ENCODE assay signal across 8 cellular contexts in the genomic region with DNA sequence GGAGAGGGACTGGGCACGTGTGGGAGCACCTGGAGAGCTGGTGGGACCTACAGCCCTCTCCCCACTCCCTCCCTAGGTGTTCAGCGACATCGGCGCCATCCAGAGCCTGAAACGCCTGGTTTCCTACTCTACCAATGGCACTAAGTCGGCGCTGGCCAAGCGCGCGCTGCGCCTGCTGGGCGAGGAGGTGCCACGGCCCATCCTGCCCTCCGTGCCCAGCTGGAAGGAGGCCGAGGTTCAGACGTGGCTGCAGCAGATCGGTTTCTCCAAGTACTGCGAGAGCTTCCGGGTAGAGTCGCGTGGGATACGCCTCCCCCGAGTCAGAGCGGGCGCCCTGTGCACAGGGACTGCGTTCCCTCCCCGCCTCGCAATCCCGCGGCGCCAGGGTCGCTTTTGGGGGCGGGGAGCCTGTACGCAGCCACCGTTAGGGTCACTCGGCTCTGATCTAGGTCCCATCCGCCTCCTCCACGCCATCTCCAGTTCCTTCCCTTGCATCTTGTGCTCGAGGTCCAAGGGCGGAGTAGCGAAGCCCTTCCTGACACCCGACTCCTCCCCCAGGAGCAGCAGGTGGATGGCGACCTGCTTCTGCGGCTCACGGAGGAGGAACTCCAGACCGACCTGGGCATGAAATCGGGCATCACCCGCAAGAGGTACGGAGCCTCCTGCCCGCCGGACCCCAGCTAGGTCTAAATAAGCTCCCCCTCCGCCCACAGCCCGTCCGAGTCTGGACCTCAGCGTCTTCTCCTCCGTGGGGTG. TPM values are rescaled to one million over a fixed set of nuclear protein-coding genes. Genes with fewer than 3 reads are reported as not detected.
DNase-seq lines count a peak whose midpoint lies in the region; ATAC-seq and TF ChIP-seq lines count a peak whose summit lies in the region.

No MANE protein-coding gene starts in this region.

- no peaks in the 10 kb centered on the region for H3K9me3 ChIP-seq in prostate gland
- no peaks in the 10 kb centered on the region for H3K9me3 ChIP-seq in aorta (ENCODE audit: control insufficient read depth, low read length)

- TF ChIP-seq CTCF in foreskin keratinocyte (conservative IDR thresholded peaks at IDR 0.05) = no peak
- TF ChIP-seq CTCF in prostate gland (IDR thresholded peaks at IDR 0.05) = no peak

- H3K27me3 ChIP-seq in foreskin keratinocyte = peaks cover 58% of the 10 kb centered on the region
- H3K27me3 ChIP-seq in prostate gland (replicated peaks; ENCODE audit: insufficient read depth) = no peaks in the 10 kb centered on the region
- no peaks in the 10 kb centered on the region for H3K27me3 ChIP-seq in aorta (ENCODE audit: control insufficient read depth in 1 of 2, insufficient read depth in 2 of 2, low read length in 1 of 2)

- H3K4me3 ChIP-seq in prostate gland (peak overlapping the region; percentile 40 to 46), aorta (ENCODE audit: low read length in 2 of 2) (no peak overlapping the region)

- peaks cover 0 to 6% of the 10 kb centered on the region in 2 donors for H3K36me3 ChIP-seq in prostate gland
- H3K36me3 ChIP-seq in aorta (ENCODE audit: control insufficient read depth in 1 of 2, insufficient read depth in 2 of 2, low read length in 1 of 2) = no peaks in the 10 kb centered on the region

- no peak overlapping the region for H3K27ac ChIP-seq in foreskin keratinocyte
- peak overlapping the region; percentile 39 to 76 for H3K27ac ChIP-seq in prostate gland
- H3K27ac ChIP-seq in aorta (ENCODE audit: low read depth in 1 of 2, low read length in 2 of 2) = no peak overlapping the region

- DNase-seq in NCI-H1436 (lab: John Stamatoyannopoulos, UW) (peak; percentile 75), NCI-H1436 treated with DMSO at 0.1 percent for 48 hours (lab: John Stamatoyannopoulos, UW) (no peak), MV-4-11 (lab: John Stamatoyannopoulos, UW) (peak; percentile 37), foreskin keratinocyte (no peak), prostate gland (ENCODE audit: low spot score) (peak; percentile 71), aorta (peak; percentile 77 to 81), NCI-H1930 (lab: John Stamatoyannopoulos, UW) (no peak)
- DNase-seq in activated CD8-positive, alpha-beta memory T cell treated with anti-CD3 and anti-CD28 coated beads for 48 hours (ENCODE audit: low read depth in 2 of 3, low spot score in 2 of 3) = peak in 2 of 3 experiments; percentile 39 to 48

- intact Hi-C loops in prostate gland (cut with DNase I) = no loop called here
- intact Hi-C loops in aorta (cut with DNase I) = no loop called here

- 38% methylated on average over 56 of the region's 56 CpGs for WGBS in prostate gland
- 52 to 62% methylated on average over 54 to 56 of the region's 56 CpGs for WGBS in aorta, 2 donors

- peak; percentile 63 for TF ChIP-seq POLR2A in prostate gland (IDR thresholded peaks at IDR 0.05)

- H3K4me1 ChIP-seq in foreskin keratinocyte = peaks cover 7% of the 10 kb centered on the region
- H3K4me1 ChIP-seq in prostate gland (replicated peaks) = peaks cover 2% of the 10 kb centered on the region
- no peaks in the 10 kb centered on the region for H3K4me1 ChIP-seq in aorta (ENCODE audit: control insufficient read depth in 1 of 2, insufficient read depth in 2 of 2, low read length in 2 of 2)

- ATAC-seq in foreskin keratinocyte = peak; percentile 63
- peak; percentile 75 for ATAC-seq in aorta (ENCODE audit: low FRiP score)

RNA-seq across cellular contexts. Expression of a gene that starts 13.0 kb away (rescaled TPM):
- total RNA-seq in foreskin keratinocyte = 0.53 and 0.61 TPM in 2 replicates
- 0.58 and 0.65 TPM in 2 replicates for polyA plus RNA-seq in foreskin keratinocyte
- total RNA-seq in prostate gland = 10 to 100 TPM; 20.6 to 21.4 TPM
- total RNA-seq in aorta = 10 to 100 TPM; 14.5 to 20.3 TPM
- polyA plus RNA-seq in aorta = 10 to 100 TPM in 1 of 2 donors, 1 to 10 TPM in 1; 4.9 to 10.3 TPM

RNA-seq across cellular contexts. Expression of a gene that starts 14.4 kb away (rescaled TPM):
- total RNA-seq in foreskin keratinocyte (not detected in 2 replicates), prostate gland (10 to 100 TPM in 1 of 2 donors, under 1 TPM in 1; 0.14 to 57.8 TPM), aorta (1 to 10 TPM; 1.5 to 2.6 TPM)
- polyA plus RNA-seq in foreskin keratinocyte (0.03 TPM in 1 of 2 replicates, not detected in the other), aorta (1 to 10 TPM in 1 of 2 donors, under 1 TPM in 1; 0.63 to 4.3 TPM)

RNA-seq across cellular contexts. Expression of a gene that starts 19.5 kb away (rescaled TPM):
- total RNA-seq in foreskin keratinocyte = not detected in 2 replicates
- polyA plus RNA-seq in foreskin keratinocyte = not detected in 2 replicates
- not detected for total RNA-seq in prostate gland
- not detected for total RNA-seq in aorta
- not detected for polyA plus RNA-seq in aorta

RNA-seq across cellular contexts. Expression of a gene that starts 21.6 kb away (rescaled TPM):
- total RNA-seq in foreskin keratinocyte = 5.5 and 6.8 TPM in 2 replicates
- polyA plus RNA-seq in foreskin keratinocyte = 4.0 and 4.2 TPM in 2 replicates
- 10 to 100 TPM; 14.9 to 20.1 TPM for total RNA-seq in prostate gland
- total RNA-seq in aorta = 10 to 100 TPM in 1 of 2 donors, 1 to 10 TPM in 1; 6.4 to 16.7 TPM
- polyA plus RNA-seq in aorta = 10 to 100 TPM in 1 of 2 donors, 1 to 10 TPM in 1; 4.4 to 10.5 TPM

RNA-seq across cellular contexts. Expression of a gene that starts 27.1 kb away (rescaled TPM):
- 88.7 and 93.1 TPM in 2 replicates for total RNA-seq in foreskin keratinocyte
- polyA plus RNA-seq in foreskin keratinocyte = 93.8 and 102 TPM in 2 replicates
- total RNA-seq in prostate gland = 100 to 1,000 TPM in 1 of 2 donors, 10 to 100 TPM in 1; 94.4 to 140 TPM
- total RNA-seq in aorta = 10 to 100 TPM; 40.1 to 42.5 TPM
- 10 to 100 TPM; 36.6 to 41.4 TPM for polyA plus RNA-seq in aorta

Comparison
In these comparisons a context has a peak if more than half of its experiments do, and no peak if none do; other contexts are left out.
1. DNase-seq: peak in NCI-H1436 (single experiment), MV-4-11 (single experiment), activated CD8-positive, alpha-beta memory T cell treated with anti-CD3 and anti-CD28 coated beads for 48 hours (2 of 3), prostate gland (single experiment) and aorta (2 of 2); none in NCI-H1436 treated with DMSO at 0.1 percent for 48 hours (single experiment), foreskin keratinocyte (0 of 2) and NCI-H1930 (0 of 2).
2. H3K27ac ChIP-seq: peak in prostate gland (2 of 2); none in foreskin keratinocyte (single experiment) and aorta (0 of 2).
3. H3K4me3 ChIP-seq: peak in prostate gland (2 of 2); none in aorta (0 of 2).